In genomic region chr20:59028812-59029211, GRCh38 we compare ENCODE assay signal across 11 cellular contexts. TPM values are rescaled to one million over a fixed set of nuclear protein-coding genes. Genes with fewer than 3 reads are reported as not detected.
DNase-seq lines count a peak whose midpoint lies in the region; ATAC-seq and TF ChIP-seq lines count a peak whose summit lies in the region.
"Had no signal": no experiment of that assay in that cellular context is flagged by ENCODE, and none has a peak within 500 bp of the region (broad histone marks: within the 10 kb centered on the region; RNA-seq: fewer than 3 reads in every experiment).

No MANE protein-coding gene starts in this region.

- peak overlapping the region in 6 of 8 donors; percentile 40 to 83 (median 64) for H3K27ac Mint-ChIP-seq in CD8-positive, alpha-beta memory T cell
- H3K27ac Mint-ChIP-seq in nephron progenitor cell, result peak overlapping the region; percentile 43

- no peak for TF ChIP-seq POLR2A in NB4 (IDR thresholded peaks at IDR 0.05; ENCODE audit: extremely low read depth, insufficient read length)

- H3K36me3 ChIP-seq in CD8-positive, alpha-beta memory T cell (ENCODE audit: insufficient read depth, low read length), result peaks cover 38% of the 10 kb centered on the region

- H3K4me1 Mint-ChIP-seq in CD8-positive, alpha-beta memory T cell, result peaks cover 62 to 76% (median 73%) of the 10 kb centered on the region in 3 donors
- peaks cover 72% of the 10 kb centered on the region for H3K4me1 Mint-ChIP-seq in nephron progenitor cell

- DNase-seq in CD8-positive, alpha-beta memory T cell, result no peak
- no peak for DNase-seq in NB4 (ENCODE audit: low read depth)
- DNase-seq in choroid plexus epithelial cell (ENCODE audit: low read depth), result no peak
- no peak for DNase-seq in nephron progenitor cell
- DNase-seq in NCI-H2029 (lab: John Stamatoyannopoulos, UW), result no peak
- DNase-seq in AG08395 (ENCODE audit: low spot score), result no peak
- DNase-seq: body of pancreas, NCI-H187, T1000 had no signal

- H3K27me3 Mint-ChIP-seq in CD8-positive, alpha-beta memory T cell, result peaks cover 0 to 2% of the 10 kb centered on the region in 2 donors
- no peaks in the 10 kb centered on the region for H3K27me3 Mint-ChIP-seq in nephron progenitor cell (ENCODE audit: low read depth, poor library complexity)

- H3K27me3 ChIP-seq in CD8-positive, alpha-beta memory T cell (ENCODE audit: insufficient read depth, low read length, poor library complexity, severe bottlenecking), result no peaks in the 10 kb centered on the region
- H3K27me3 ChIP-seq: body of pancreas had no signal

- TF ChIP-seq CTCF in NB4 (IDR thresholded peaks at IDR 0.05; ENCODE audit: low read depth, low read length), result no peak
- TF ChIP-seq CTCF in choroid plexus epithelial cell (conservative IDR thresholded peaks at IDR 0.05; ENCODE audit: low read depth, low read length), result no peak
- TF ChIP-seq CTCF in nephron progenitor cell (IDR thresholded peaks at IDR 0.05), result no peak

- H3K4me1 ChIP-seq in CD8-positive, alpha-beta memory T cell (ENCODE audit: insufficient read depth, low read length), result peaks cover 50% of the 10 kb centered on the region

- no peak overlapping the region for H3K4me3 ChIP-seq in CD8-positive, alpha-beta memory T cell (ENCODE audit: low read length)
- H3K4me3 ChIP-seq in NB4 (ENCODE audit: low read depth, low read length), result peak overlapping the region; percentile 82
- peak overlapping the region; percentile 41 for H3K4me3 ChIP-seq in choroid plexus epithelial cell (ENCODE audit: low read depth, low read length)
- H3K4me3 ChIP-seq: body of pancreas had no signal

- CTCF ChIA-PET in CD8-positive, alpha-beta memory T cell (lab: Charles Lee), result no interaction called here

- peak overlapping the region; percentile 66 to 93 (median 70) for H3K4me3 Mint-ChIP-seq in CD8-positive, alpha-beta memory T cell
- H3K4me3 Mint-ChIP-seq in nephron progenitor cell, result peak overlapping the region; percentile 71

- peaks cover 0 to 85% (median 17%) of the 10 kb centered on the region in 3 donors for H3K36me3 Mint-ChIP-seq in CD8-positive, alpha-beta memory T cell
- peaks cover 41% of the 10 kb centered on the region for H3K36me3 Mint-ChIP-seq in nephron progenitor cell (ENCODE audit: low read depth)

- POLR2A ChIA-PET in CD8-positive, alpha-beta memory T cell (lab: Charles Lee), result no interaction called here

- H3K9me3 Mint-ChIP-seq in CD8-positive, alpha-beta memory T cell, result no peaks in the 10 kb centered on the region
- no peaks in the 10 kb centered on the region for H3K9me3 Mint-ChIP-seq in nephron progenitor cell

- no peaks in the 10 kb centered on the region for H3K9me3 ChIP-seq in CD8-positive, alpha-beta memory T cell (ENCODE audit: low read length)
- H3K9me3 ChIP-seq: body of pancreas had no signal

- ATAC-seq in HG03457 (IDR thresholded peaks at IDR 0.05; ENCODE audit: unreplicated experiment), result no peak
- no peak for ATAC-seq in GM18519 (IDR thresholded peaks at IDR 0.05; ENCODE audit: low FRiP score, unreplicated experiment)
- ATAC-seq: body of pancreas had no signal

- H3K27ac ChIP-seq in CD8-positive, alpha-beta memory T cell (ENCODE audit: low read depth, low read length), result no peak overlapping the region
- H3K27ac ChIP-seq: body of pancreas had no signal

RNA-seq across cellular contexts. Expression of gene ATP5F1E, which starts 3.3 kb away (rescaled TPM):
- total RNA-seq in CD8-positive, alpha-beta memory T cell, result 100 to 1,000 TPM in 1 of 2 experiments, 10 to 100 TPM in 1; 98.1 to 102 TPM
- 95.0 TPM for polyA plus RNA-seq in CD8-positive, alpha-beta memory T cell

RNA-seq across cellular contexts. Expression of gene TUBB1, which starts 9.6 kb away (rescaled TPM):
- total RNA-seq in CD8-positive, alpha-beta memory T cell, result not detected
- 0.10 TPM for polyA plus RNA-seq in CD8-positive, alpha-beta memory T cell
- total RNA-seq: body of pancreas had no signal

RNA-seq across cellular contexts. Expression of gene PRELID3B, which starts 13.8 kb away (rescaled TPM):
- total RNA-seq in CD8-positive, alpha-beta memory T cell, result 100 to 1,000 TPM; 127 to 141 TPM
- polyA plus RNA-seq in CD8-positive, alpha-beta memory T cell, result 33.8 TPM

RNA-seq across cellular contexts. Expression of gene CTSZ, which starts 21.8 kb away (rescaled TPM):
- total RNA-seq in CD8-positive, alpha-beta memory T cell, result 10 to 100 TPM; 35.3 to 36.0 TPM
- 1.5 TPM for polyA plus RNA-seq in CD8-positive, alpha-beta memory T cell

RNA-seq across cellular contexts. Expression of gene NELFCD, which starts 47.8 kb away (rescaled TPM):
- 100 to 1,000 TPM; 101 to 108 TPM for total RNA-seq in CD8-positive, alpha-beta memory T cell
- polyA plus RNA-seq in CD8-positive, alpha-beta memory T cell, result 78.1 TPM
